ENCODE assay signal across 23 cellular contexts in genomic region chr3:122010506-122010905, GRCh38. TPM values are rescaled to one million over a fixed set of nuclear protein-coding genes. Genes with fewer than 3 reads are reported as not detected.
"Had no signal": no experiment of that assay in that cellular context is flagged by ENCODE, and none has a peak within 500 bp of the region (broad histone marks: within the 10 kb centered on the region; RNA-seq: fewer than 3 reads in every experiment).

No MANE protein-coding gene starts in this region.

- DNase-seq: Kasumi-1, MM.1S, NCI-H1105, NCI-H1417, NCI-H1436 treated with DMSO at 0.1 percent for 48 hours, NCI-H1694, NCI-H1930, NCI-H2081, NCI-H2107, NCI-H226, NCI-H446, NCI-H510A, NCI-H524 treated with DMSO at 0.1 percent for 48 hours, NCI-H774, Right ventricle myocardium superior, RPMI8226, SIG-M5 had no signal

- H3K36me3 ChIP-seq: SJSA1 had no signal

- H3K4me1 ChIP-seq: SJSA1 had no signal

- H3K27ac ChIP-seq: KMS-11, SJSA1, SK-N-MC had no signal

- H3K4me2 ChIP-seq: KMS-11 had no signal

- H3K9me3 Mint-ChIP-seq: IgD-negative memory B cell had no signal

- ATAC-seq: K562 had no signal

- H3K27me3 Mint-ChIP-seq: IgD-negative memory B cell had no signal

- H3K27me3 ChIP-seq: SJSA1 had no signal

- H3K9ac ChIP-seq: KMS-11 had no signal

- H3K4me3 Mint-ChIP-seq: IgD-negative memory B cell had no signal

- H3K4me3 ChIP-seq: K562, SJSA1, SK-N-MC had no signal

RNA-seq across cellular contexts. Expression of gene ILDR1, which starts 11.5 kb away (rescaled TPM):
- total RNA-seq: M059J, SJSA1 had no signal
- polyA plus RNA-seq: K562 had no signal

RNA-seq across cellular contexts. Expression of gene CD86, which starts 44.7 kb away (rescaled TPM):
- total RNA-seq: M059J, SJSA1 had no signal
- polyA plus RNA-seq: K562 had no signal
